21 cellular contexts compared by ENCODE assay signal in the genomic region with DNA sequence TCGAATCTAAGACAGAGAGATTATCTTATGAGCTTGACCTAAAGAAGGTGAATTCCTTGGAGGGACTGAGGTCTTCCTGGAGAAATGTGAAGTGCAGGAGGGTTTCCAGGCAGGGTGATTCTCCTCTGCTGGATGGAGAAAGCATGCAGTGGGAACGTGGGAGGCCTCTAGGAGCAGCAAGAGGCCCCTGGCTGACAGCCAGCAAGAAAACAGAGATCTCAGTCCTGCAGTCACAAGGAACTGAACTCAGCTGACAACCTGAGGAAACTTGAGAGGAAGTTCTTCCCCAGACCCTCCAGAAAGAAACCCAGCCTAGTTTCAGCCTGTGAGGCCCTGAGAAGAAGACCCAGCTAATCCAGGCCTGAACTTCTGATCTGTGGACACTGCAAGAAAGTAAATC.
"Had no signal": no experiment of that assay in that cellular context is flagged by ENCODE, and none has a peak within 500 bp of the region (broad histone marks: within the 10 kb centered on the region; RNA-seq: fewer than 3 reads in every experiment).

No MANE protein-coding gene starts in this region.

- H3K9me3 ChIP-seq: SJSA1, SK-N-SH had no signal

- H3K4me1 ChIP-seq: SJSA1 had no signal

- DNase-seq: KBM-7, MV-4-11, NCI-H1048, NCI-H1105, NCI-H1417, NCI-H1436 treated with DMSO at 0.1 percent for 48 hours, NCI-H1694, NCI-H187 treated with DMSO at 0.1 percent for 48 hours, NCI-H2081, NCI-H2107, NCI-H2227 treated with DMSO at 0.1 percent for 48 hours, NCI-H446, NCI-H510A, NCI-H524 treated with DMSO at 0.1 percent for 48 hours, NCI-H69, NCI-H774, Right ventricle myocardium superior, RPMI8226, SIG-M5, SK-N-SH had no signal

- H3K36me3 ChIP-seq: SJSA1 had no signal

- H3K4me3 ChIP-seq: SJSA1 had no signal

- H3K27me3 ChIP-seq: SJSA1 had no signal

- H3K27ac ChIP-seq: SJSA1 had no signal
